In the genomic region with DNA sequence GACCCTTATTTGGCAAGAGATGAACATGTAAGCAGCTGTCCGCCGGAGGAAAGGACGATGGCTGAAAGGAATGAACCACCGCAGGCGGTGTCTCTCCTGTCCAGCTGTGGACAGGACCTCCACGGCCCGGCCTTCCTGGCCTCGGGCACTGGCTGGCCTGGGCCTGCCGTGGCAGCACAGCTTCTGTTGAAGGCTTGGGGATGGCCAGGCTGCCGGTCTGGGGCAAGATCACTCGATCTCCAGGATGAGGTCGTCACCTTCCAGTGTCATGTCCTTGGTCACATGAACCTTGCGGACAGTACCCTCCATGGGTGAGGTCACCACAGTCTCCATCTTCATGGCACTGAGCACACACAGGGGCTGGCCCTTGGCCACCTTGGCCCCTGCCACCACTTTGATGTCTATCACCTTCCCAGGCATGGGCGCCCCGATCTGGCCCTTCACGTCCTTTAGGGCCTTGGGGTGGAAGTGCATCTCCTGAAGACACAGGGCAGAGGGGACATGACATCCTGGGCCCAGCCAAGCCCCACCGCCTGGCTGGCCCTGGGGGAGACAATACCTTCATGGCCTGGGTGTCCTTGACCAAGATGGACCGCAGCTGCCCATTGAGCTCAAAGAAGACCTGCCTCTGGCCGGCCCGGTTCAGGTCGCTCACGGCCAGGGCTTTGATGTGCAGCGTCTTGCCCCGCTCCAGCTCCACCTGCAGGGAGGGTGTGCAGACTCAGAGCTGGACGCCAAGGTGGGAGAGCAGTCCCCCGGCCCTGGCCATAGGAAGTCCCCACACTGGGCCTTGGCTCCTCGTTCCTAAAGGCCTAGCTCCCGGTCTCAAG, we compare ENCODE assay signal across 31 cellular contexts. TPM values are rescaled to one million over a fixed set of nuclear protein-coding genes. Genes with fewer than 3 reads are reported as not detected.
DNase-seq lines count a peak whose midpoint lies in the region; ATAC-seq, FAIRE-seq and TF ChIP-seq lines count a peak whose summit lies in the region.
"Had no signal": no experiment of that assay in that cellular context is flagged by ENCODE, and none has a peak within 500 bp of the region (broad histone marks: within the 10 kb centered on the region; RNA-seq: fewer than 3 reads in every experiment).

No MANE protein-coding gene starts in this region.

- H3K4me1 ChIP-seq in pancreas = peaks cover 0 to 10% (median 5%) of the 10 kb centered on the region in 3 donors
- H3K4me1 ChIP-seq: BE2C had no signal

- no peaks in the 10 kb centered on the region for H3K27me3 ChIP-seq in pancreas
- H3K27me3 ChIP-seq: BE2C, cardiac muscle cell, dorsolateral prefrontal cortex, heart left ventricle, left lung, tibial nerve had no signal

- intact Hi-C loops in pancreas (cut with DNase I) = no loop called here

- no peak overlapping the region for H3K27ac ChIP-seq in pancreas
- H3K27ac ChIP-seq: cardiac muscle cell, dorsolateral prefrontal cortex, epithelial cell of prostate, GM23248, heart left ventricle, left lung, psoas muscle, skin epidermis, tibial nerve had no signal

- peaks cover 0 to 7% (median 0%) of the 10 kb centered on the region in 3 donors for H3K36me3 ChIP-seq in pancreas

- H3K36me3 Mint-ChIP-seq in endothelial cell (ENCODE audit: low read depth, unreplicated experiment) = peaks cover 12% of the 10 kb centered on the region

- H3K27me3 Mint-ChIP-seq in endothelial cell (ENCODE audit: unreplicated experiment) = peaks cover 27% of the 10 kb centered on the region

- H3K4me3 Mint-ChIP-seq in endothelial cell (ENCODE audit: unreplicated experiment) = no peak overlapping the region
- H3K4me3 Mint-ChIP-seq: nephron progenitor cell had no signal

- no peak for FAIRE-seq in pancreas (lab: Jason Lieb, UNC)

- ATAC-seq in pancreas (no peak), HG02840 (IDR thresholded peaks at IDR 0.05; ENCODE audit: low FRiP score, unreplicated experiment) (no peak)
- ATAC-seq: heart left ventricle, left lung, mucosa of descending colon, psoas muscle had no signal

- H3K9me3 ChIP-seq in pancreas = no peaks in the 10 kb centered on the region
- H3K9me3 ChIP-seq: BE2C, Caco-2, heart left ventricle, left lung, mucosa of descending colon, psoas muscle, tibial nerve had no signal

- TF ChIP-seq CTCF in endothelial cell (IDR thresholded peaks at IDR 0.05; ENCODE audit: unreplicated experiment) (no peak), pancreas (IDR thresholded peaks at IDR 0.05) (no peak)

- WGBS in pancreas, 2 donors = 87 to 90% methylated on average over 28 of the region's 28 CpGs

- no peak overlapping the region for H3K4me3 ChIP-seq in pancreas
- H3K4me3 ChIP-seq: cardiac muscle cell, dorsolateral prefrontal cortex, GM23248, heart left ventricle, left lung, mucosa of descending colon, psoas muscle, skin epidermis, tibial nerve had no signal

- peak overlapping the region; percentile 36 for H3K27ac Mint-ChIP-seq in endothelial cell (ENCODE audit: unreplicated experiment)
- H3K27ac Mint-ChIP-seq: nephron progenitor cell had no signal

- peak; percentile 2 for DNase-seq in activated CD4-positive, alpha-beta T cell treated with anti-CD3 and anti-CD28 coated beads for 48 hours
- DNase-seq in activated CD4-positive, alpha-beta T cell treated with anti-CD3 and anti-CD28 coated beads for 4 hours = no peak
- DNase-seq in HuH-7.5 (ENCODE audit: low spot score) (peak; percentile 73), endothelial cell (ENCODE audit: low spot score) (no peak), pancreas (peak in 4 of 6 donors; percentile 12 to 63 (median 38)), NCI-H1436 treated with DMSO at 0.1 percent for 48 hours (lab: John Stamatoyannopoulos, UW) (no peak)
- DNase-seq in stimulated activated CD4-positive, alpha-beta T cell treated with anti-CD3 and anti-CD28 coated beads, Interleukin-4, amount 100 ng/mL, for 1 hour = no peak
- DNase-seq: activated CD4-positive, alpha-beta T cell treated with anti-CD3 and anti-CD28 coated beads, Interleukin-2, amount 50 U/mL, for 1 hour; anterior cingulate cortex; BE2C; DND-41; GM23248; Kasumi-1; left lung; NCI-H1048; NCI-H2029 treated with DMSO at 0.1 percent for 48 hours; nephron progenitor cell; OCI-M1; SHP77; stimulated activated CD4-positive, alpha-beta T cell treated with anti-CD3 and anti-CD28 coated beads, Interleukin-2, amount 100 ng/mL, for 48 hours; stimulated activated naive CD4-positive, alpha-beta T cell treated with Interleukin-2 at 50 U/mL for 16 hours had no signal

- H3K9me3 Mint-ChIP-seq in endothelial cell (ENCODE audit: unreplicated experiment) = no peaks in the 10 kb centered on the region
- H3K9me3 Mint-ChIP-seq: nephron progenitor cell had no signal

- H3K4me1 Mint-ChIP-seq in endothelial cell (ENCODE audit: unreplicated experiment) = peaks cover 10% of the 10 kb centered on the region

RNA-seq across cellular contexts. Expression of gene RCE1, which starts 5.6 kb away (rescaled TPM):
- total RNA-seq in endothelial cell (ENCODE audit: unreplicated experiment) (25.2 TPM), pancreas (10 to 100 TPM in 3 of 6 donors, 1 to 10 TPM in 3; 8.2 to 13.2 (median 9.4) TPM)
- polyA plus RNA-seq in pancreas = 10 to 100 TPM; 10.1 to 19.0 TPM

RNA-seq across cellular contexts. Expression of gene LRFN4, which starts 8.0 kb away (rescaled TPM):
- total RNA-seq in endothelial cell (ENCODE audit: unreplicated experiment) (21.4 TPM), pancreas (1 to 10 TPM in 4 of 6 donors, under 1 TPM in 2; 0.51 to 7.8 (median 2.4) TPM)
- polyA plus RNA-seq in pancreas = 1 to 10 TPM; 3.9 to 6.9 TPM

Comparison
In these comparisons a context has a peak if more than half of its experiments do, and no peak if none do; other contexts are left out.
1. DNase-seq: peak in activated CD4-positive, alpha-beta T cell treated with anti-CD3 and anti-CD28 coated beads for 48 hours (single experiment), HuH-7.5 (single experiment) and pancreas (4 of 6); none in activated CD4-positive, alpha-beta T cell treated with anti-CD3 and anti-CD28 coated beads for 4 hours (0 of 2), endothelial cell (single experiment), stimulated activated CD4-positive, alpha-beta T cell treated with anti-CD3 and anti-CD28 coated beads, Interleukin-4, amount 100 ng/mL, for 1 hour (single experiment) and NCI-H1436 treated with DMSO at 0.1 percent for 48 hours (single experiment).